Comparison of ENCODE assay signal across 25 cellular contexts in genomic region chr7:110988890-110989501, GRCh38.
"Had no signal": no experiment of that assay in that cellular context is flagged by ENCODE, and none has a peak within 500 bp of the region (broad histone marks: within the 10 kb centered on the region; RNA-seq: fewer than 3 reads in every experiment).

No MANE protein-coding gene starts in this region.

- H3K27me3 Mint-ChIP-seq: activated naive CD8-positive, alpha-beta T cell treated with anti-CD3 and anti-CD28 coated beads, Interleukin-2, amount 10 ng/mL, durations not matched to agents 7 days and 5 days; activated T-cell treated with anti-CD3 and anti-CD28 coated beads, Interleukin-2, amount 50 U/mL, for 24 hours; T-cell had no signal

- H3K36me3 Mint-ChIP-seq: natural killer cell, T-cell had no signal

- H3K36me3 ChIP-seq: gastrocnemius medialis, left ventricle myocardium inferior, right atrium auricular region, tibial nerve had no signal

- DNase-seq: activated CD4-positive, alpha-beta T cell treated with anti-CD3 and anti-CD28 coated beads for 1 hour; activated CD8-positive, alpha-beta memory T cell treated with anti-CD3 and anti-CD28 coated beads, Interleukin-2, amount 50 U/mL, for 4 hours; activated naive CD4-positive, alpha-beta T cell treated with Interleukin-2 at 50 U/mL for 16 hours; activated naive CD8-positive, alpha-beta T cell treated with anti-CD3 and anti-CD28 coated beads, Interleukin-2, amount 10 ng/mL, durations not matched to agents 7 days and 5 days; activated T-cell treated with anti-CD3 and anti-CD28 coated beads, Interleukin-2, amount 50 U/mL, for 24 hours; amniotic stem cell; cerebellar nuclear complex; cortex of kidney; gastrocnemius medialis; hippocampal formation; left ventricle myocardium inferior; midbrain; natural killer cell; psoas muscle; stimulated activated CD4-positive, alpha-beta T cell treated with anti-CD3 and anti-CD28 coated beads, Interleukin-12 subunit alpha, Interleukin-12 subunit beta, amount 100 ng/mL, for 4 hours; stimulated activated CD4-positive, alpha-beta T cell treated with anti-CD3 and anti-CD28 coated beads, Interleukin-4, amount 100 ng/mL, for 4 hours; stimulated activated naive CD8-positive, alpha-beta T cell treated with anti-CD3 and anti-CD28 coated beads, Interleukin-15, Interleukin-2, amounts not matched to agents 100 U/mL and 50 U/mL, for 24 hours; T-cell had no signal

- FAIRE-seq: bronchial epithelial cell, TTC549 had no signal

- H3K4me3 ChIP-seq: gastrocnemius medialis, left ventricle myocardium inferior, psoas muscle, right atrium auricular region, tibial nerve had no signal

- H3K9me3 ChIP-seq: gastrocnemius medialis, left ventricle myocardium inferior, psoas muscle, right atrium auricular region, tibial nerve had no signal

- ATAC-seq: gastrocnemius medialis; psoas muscle; stimulated activated naive CD8-positive, alpha-beta T cell treated with anti-CD3 and anti-CD28 coated beads, Interleukin-15, Interleukin-2, amounts not matched to agents 100 U/mL and 50 U/mL, for 24 hours had no signal

- H3K4me1 ChIP-seq: gastrocnemius medialis, psoas muscle, tibial nerve had no signal

- H3K27me3 ChIP-seq: gastrocnemius medialis, right atrium auricular region, tibial nerve had no signal

- H3K4me3 Mint-ChIP-seq: activated naive CD8-positive, alpha-beta T cell treated with anti-CD3 and anti-CD28 coated beads, Interleukin-2, amount 10 ng/mL, durations not matched to agents 7 days and 5 days; activated T-cell treated with anti-CD3 and anti-CD28 coated beads, Interleukin-2, amount 50 U/mL, for 24 hours; natural killer cell; T-cell; T-helper 2 cell treated with Interferon-gamma antibody and Interleukin-4, amounts not matched to agents 5 μg/mL and 100 μg/mL, for 36 hours had no signal

- H3K9me3 Mint-ChIP-seq: activated T-cell treated with anti-CD3 and anti-CD28 coated beads, Interleukin-2, amount 50 U/mL, for 24 hours; activated T-helper 2 cell treated with anti-CD3 and anti-CD28 coated beads, Interferon-gamma antibody, Interleukin-2, Interleukin-4, amounts not matched to agents 10 μg/mL and 5 μg/mL and 100 μg/mL, durations not matched to agents 14 hours and 24 hours and 36 hours; T-cell had no signal

- H3K27ac ChIP-seq: epithelial cell of prostate, gastrocnemius medialis, left ventricle myocardium inferior, psoas muscle, tibial nerve had no signal

- H3K27ac Mint-ChIP-seq: activated naive CD8-positive, alpha-beta T cell treated with anti-CD3 and anti-CD28 coated beads, Interleukin-2, amount 10 ng/mL, durations not matched to agents 7 days and 5 days; activated T-cell treated with anti-CD3 and anti-CD28 coated beads, Interleukin-2, amount 50 U/mL, for 24 hours; activated T-helper 2 cell treated with anti-CD3 and anti-CD28 coated beads, Interferon-gamma antibody, Interleukin-2, Interleukin-4, amounts not matched to agents 10 μg/mL and 5 μg/mL and 100 μg/mL, durations not matched to agents 14 hours and 24 hours and 36 hours; natural killer cell; T-cell; T-helper 2 cell treated with Interferon-gamma antibody and Interleukin-4, amounts not matched to agents 5 μg/mL and 100 μg/mL, for 36 hours had no signal
